32 cellular contexts compared by ENCODE assay signal in genomic region chr15:69552057-69552815, GRCh38.
"Had no signal": no experiment of that assay in that cellular context is flagged by ENCODE, and none has a peak within 500 bp of the region (broad histone marks: within the 10 kb centered on the region; RNA-seq: fewer than 3 reads in every experiment).

No MANE protein-coding gene starts in this region.

- H3K36me3 ChIP-seq: brain microvascular endothelial cell, MG63, SJCRH30 had no signal

- H3K4me3 ChIP-seq: MG63, SJCRH30, SK-N-MC had no signal

- H3K27ac Mint-ChIP-seq: activated B cell treated with CpG ODN at 0.5 μM for 24 hours; activated CD4-positive, alpha-beta memory T cell treated with anti-CD3 and anti-CD28 coated beads, Interleukin-2, amount 10 ng/mL, durations not matched to agents 7 days and 5 days; activated CD8-positive, alpha-beta memory T cell treated with anti-CD3 and anti-CD28 coated beads, Interleukin-2, amount 10 ng/mL, durations not matched to agents 7 days and 5 days; activated naive CD4-positive, alpha-beta T cell treated with anti-CD3 and anti-CD28 coated beads, Interleukin-2, amount 10 ng/mL, durations not matched to agents 7 days and 5 days; activated naive CD8-positive, alpha-beta T cell; T-helper 1 cell treated with Interleukin-12 subunit alpha and Interleukin-12 subunit beta and Interleukin-4 antibody, amounts not matched to agents 30 μg/mL and 1 μg/mL, for 36 hours; T-helper 2 cell treated with Interferon-gamma antibody and Interleukin-4, amounts not matched to agents 5 μg/mL and 100 μg/mL, for 36 hours had no signal

- ATAC-seq: activated CD8-positive, alpha-beta memory T cell treated with anti-CD3 and anti-CD28 coated beads, Interleukin-2, amount 10 ng/mL, durations not matched to agents 7 days and 5 days; Panc1 had no signal

- H3K4me1 Mint-ChIP-seq: activated B cell treated with CpG ODN at 0.5 μM for 24 hours; activated CD4-positive, alpha-beta memory T cell treated with anti-CD3 and anti-CD28 coated beads, Interleukin-2, amount 10 ng/mL, durations not matched to agents 7 days and 5 days; activated CD8-positive, alpha-beta memory T cell treated with anti-CD3 and anti-CD28 coated beads, Interleukin-2, amount 10 ng/mL, durations not matched to agents 7 days and 5 days; activated naive CD4-positive, alpha-beta T cell treated with anti-CD3 and anti-CD28 coated beads, Interleukin-2, amount 10 ng/mL, durations not matched to agents 7 days and 5 days had no signal

- H3K36me3 Mint-ChIP-seq: activated CD8-positive, alpha-beta memory T cell treated with anti-CD3 and anti-CD28 coated beads, Interleukin-2, amount 10 ng/mL, durations not matched to agents 7 days and 5 days; activated naive CD4-positive, alpha-beta T cell treated with anti-CD3 and anti-CD28 coated beads, Interleukin-2, amount 10 ng/mL, durations not matched to agents 7 days and 5 days had no signal

- DNase-seq: activated B cell treated with CpG ODN at 0.5 μM for 24 hours; activated CD4-positive, alpha-beta memory T cell treated with anti-CD3 and anti-CD28 coated beads, Interleukin-2, amount 10 ng/mL, durations not matched to agents 7 days and 5 days; activated CD4-positive, alpha-beta T cell treated with anti-CD3 and anti-CD28 coated beads for 48 hours; activated CD4-positive, CD25-positive, alpha-beta regulatory T cell treated with anti-CD3 and anti-CD28 coated beads, Interleukin-2, amount 50 U/mL, for 72 hours; activated CD8-positive, alpha-beta memory T cell treated with anti-CD3 and anti-CD28 coated beads for 24 hours; activated CD8-positive, alpha-beta memory T cell treated with anti-CD3 and anti-CD28 coated beads, Interleukin-2, amount 10 ng/mL, durations not matched to agents 7 days and 5 days; activated CD8-positive, alpha-beta memory T cell treated with anti-CD3 and anti-CD28 coated beads, Interleukin-2, amount 50 U/mL, for 48 hours; activated effector memory CD4-positive, alpha-beta T cell treated with Interleukin-2 at 50 U/mL for 16 hours; activated naive CD4-positive, alpha-beta T cell treated with anti-CD3 and anti-CD28 coated beads, Interleukin-2, amount 10 ng/mL, durations not matched to agents 7 days and 5 days; activated T-cell treated with anti-CD3 and anti-CD28 coated beads, Interleukin-2, amount 50 U/mL, for 48 hours; amniotic stem cell; aorta; brain microvascular endothelial cell; central memory CD4-positive, alpha-beta T cell; Kasumi-1; KG1; MG63; NCI-H1048; NCI-H1105 treated with DMSO at 0.1 percent for 48 hours; NCI-H1436; NCI-H1694; NCI-H1930; NCI-H2081 treated with DMSO at 0.1 percent for 48 hours; NCI-H226; NCI-H524 treated with DMSO at 0.1 percent for 48 hours; SHP77; SJCRH30 had no signal

- H3K27me3 ChIP-seq: MG63, SJCRH30 had no signal

- H3K4me3 Mint-ChIP-seq: activated B cell treated with CpG ODN at 0.5 μM for 24 hours; activated CD4-positive, alpha-beta memory T cell treated with anti-CD3 and anti-CD28 coated beads, Interleukin-2, amount 10 ng/mL, durations not matched to agents 7 days and 5 days; activated CD8-positive, alpha-beta memory T cell treated with anti-CD3 and anti-CD28 coated beads, Interleukin-2, amount 10 ng/mL, durations not matched to agents 7 days and 5 days; activated naive CD4-positive, alpha-beta T cell treated with anti-CD3 and anti-CD28 coated beads, Interleukin-2, amount 10 ng/mL, durations not matched to agents 7 days and 5 days; activated naive CD8-positive, alpha-beta T cell; T-helper 1 cell treated with Interleukin-12 subunit alpha and Interleukin-12 subunit beta and Interleukin-4 antibody, amounts not matched to agents 30 μg/mL and 1 μg/mL, for 36 hours; T-helper 2 cell treated with Interferon-gamma antibody and Interleukin-4, amounts not matched to agents 5 μg/mL and 100 μg/mL, for 36 hours had no signal

- H3K27ac ChIP-seq: brain microvascular endothelial cell, SJCRH30, SK-N-MC had no signal
